8 cellular contexts compared by ENCODE assay signal in the genomic region with DNA sequence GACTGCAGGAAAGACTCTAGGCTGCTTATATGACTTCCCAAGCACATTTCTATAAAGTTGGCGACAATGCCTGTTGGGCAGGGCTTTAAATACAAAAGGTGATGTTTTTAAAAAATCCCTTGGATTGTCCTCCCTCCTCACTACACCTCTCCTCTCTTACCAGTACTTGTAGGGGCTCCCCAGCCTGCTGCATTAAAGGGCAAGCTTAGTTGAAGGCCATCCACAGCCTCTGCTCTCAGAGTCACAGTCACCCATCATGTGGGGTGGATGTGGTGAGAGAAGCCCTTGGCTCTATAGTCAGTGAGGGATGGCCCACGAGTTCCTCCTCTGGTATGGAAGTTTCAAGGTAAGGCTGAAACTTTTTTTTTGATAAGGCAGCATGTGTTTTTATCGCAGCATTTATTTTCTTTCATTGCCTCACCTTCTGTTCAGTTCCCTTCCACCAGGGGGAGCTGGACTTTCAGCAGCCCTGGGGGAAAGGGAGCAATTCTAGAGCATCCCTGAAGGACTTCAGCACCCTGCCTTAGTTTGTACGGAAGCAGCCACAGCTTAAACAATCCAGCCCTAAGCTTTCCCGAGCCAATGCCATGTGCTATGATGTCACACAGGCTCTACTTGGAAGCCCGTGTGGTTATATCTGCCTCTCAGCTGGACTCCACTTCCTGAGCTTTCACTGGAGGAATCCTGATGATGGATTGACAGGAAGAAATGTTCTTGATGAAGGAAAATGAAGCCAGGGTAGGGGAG.
DNase-seq lines count a peak whose midpoint lies in the region; ATAC-seq and TF ChIP-seq lines count a peak whose summit lies in the region.

No MANE protein-coding gene starts in this region.

- ATAC-seq in HG02970 (IDR thresholded peaks at IDR 0.05; ENCODE audit: low FRiP score, unreplicated experiment) (peak; percentile 59), upper lobe of right lung (peak; percentile 81)

- TF ChIP-seq CTCF in BJ (IDR thresholded peaks at IDR 0.05; ENCODE audit: insufficient read depth, low read depth, low read length), result peak; percentile 76
- peak; percentile 84 for TF ChIP-seq CTCF in GM13977 (IDR thresholded peaks at IDR 0.05; ENCODE audit: extremely low read depth, insufficient read depth, missing control alignments)
- peak; percentile 96 for TF ChIP-seq CTCF in OCI-LY1 (IDR thresholded peaks at IDR 0.05; ENCODE audit: low read length)
- peak; percentile 59 for TF ChIP-seq CTCF in upper lobe of right lung (IDR thresholded peaks at IDR 0.05)

- H3K36me3 Mint-ChIP-seq in activated naive CD4-positive, alpha-beta T cell treated with anti-CD3 and anti-CD28 coated beads for 36 hours (ENCODE audit: low read depth), result no peaks in the 10 kb centered on the region

- no peak overlapping the region for H3K9ac ChIP-seq in OCI-LY1 (ENCODE audit: low read length)

- H3F3A ChIP-seq in OCI-LY1 (ENCODE audit: insufficient read depth, low read length), result no peaks in the 10 kb centered on the region

- H3K27me3 ChIP-seq in BJ (ENCODE audit: control insufficient read depth, insufficient read depth, low read length) (no peaks in the 10 kb centered on the region), OCI-LY1 (ENCODE audit: insufficient read depth, low read length) (no peaks in the 10 kb centered on the region; the same call in 1 of the 2 replicates), upper lobe of right lung (no peaks in the 10 kb centered on the region)

- H3K27ac ChIP-seq in OCI-LY1 (ENCODE audit: low read depth, low read length, poor library complexity, severe bottlenecking) (no peak overlapping the region), upper lobe of right lung (no peak overlapping the region)

- no peaks in the 10 kb centered on the region for H3K9me2 ChIP-seq in OCI-LY1 (ENCODE audit: low read depth, low read length)

- no peak overlapping the region for H3K4me3 Mint-ChIP-seq in activated naive CD4-positive, alpha-beta T cell treated with anti-CD3 and anti-CD28 coated beads for 36 hours

- no peaks in the 10 kb centered on the region for H3K9me3 ChIP-seq in OCI-LY1 (ENCODE audit: low read length)
- H3K9me3 ChIP-seq in upper lobe of right lung, result no peaks in the 10 kb centered on the region

- no peaks in the 10 kb centered on the region for H3K4me1 ChIP-seq in OCI-LY1 (ENCODE audit: insufficient read depth, low read length, severe bottlenecking)
- H3K4me1 ChIP-seq in upper lobe of right lung, result no peaks in the 10 kb centered on the region

- intact Hi-C loops in activated naive CD4-positive, alpha-beta T cell treated with anti-CD3 and anti-CD28 coated beads for 36 hours (cut with micrococcal nuclease), result loop anchor here (1.0 to 10.0 kb wide), 3 partner anchors 198 to 955 kb away; no protein-coding TSS in a partner anchor
- intact Hi-C loops in upper lobe of right lung (cut with DNase I), result no loop called here

- no peaks in the 10 kb centered on the region for H3K36me3 ChIP-seq in BJ (ENCODE audit: control insufficient read depth, insufficient read depth, low read length)
- H3K36me3 ChIP-seq in OCI-LY1 (ENCODE audit: insufficient read depth, low read length), result no peaks in the 10 kb centered on the region
- no peaks in the 10 kb centered on the region for H3K36me3 ChIP-seq in upper lobe of right lung

- DNase-seq in BJ (ENCODE audit: low read depth) (no peak), GM13977 (ENCODE audit: low spot score) (no peak), left kidney (ENCODE audit: low read depth, low spot score) (peak; percentile 27), upper lobe of right lung (no peak)
- DNase-seq in activated naive CD4-positive, alpha-beta T cell treated with anti-CD3 and anti-CD28 coated beads for 36 hours, result peak; percentile 46
- DNase-seq in effector CD8-positive, alpha-beta T cell (lab: John Stamatoyannopoulos, UW), result no peak

- CTCF ChIA-PET in BJ (lab: Yijun Ruan, JAX), result interaction anchor here (0.6 to 1.8 kb wide), 10 partner anchors 9 to 196 kb away, joined by 3 to 9 read pairs (median 4); no protein-coding TSS in a partner anchor
- CTCF ChIA-PET in activated naive CD4-positive, alpha-beta T cell treated with anti-CD3 and anti-CD28 coated beads for 36 hours (lab: Charles Lee), result interaction anchor here (0.6 to 2.2 kb wide), 10 partner anchors 11 to 1631 kb away, joined by 3 to 9 read pairs (median 3); no protein-coding TSS in a partner anchor

- H2AFZ ChIP-seq in OCI-LY1 (ENCODE audit: low read length), result no peak overlapping the region

- H3K9me3 Mint-ChIP-seq in activated naive CD4-positive, alpha-beta T cell treated with anti-CD3 and anti-CD28 coated beads for 36 hours, result no peaks in the 10 kb centered on the region

- no peaks in the 10 kb centered on the region for H3K4me1 Mint-ChIP-seq in activated naive CD4-positive, alpha-beta T cell treated with anti-CD3 and anti-CD28 coated beads for 36 hours (ENCODE audit: low read depth)

- H3K79me2 ChIP-seq in OCI-LY1 (ENCODE audit: insufficient read depth, low read length), result no peaks in the 10 kb centered on the region

- POLR2A ChIA-PET in BJ (lab: Charles Lee), result no interaction called here

- no peaks in the 10 kb centered on the region for H3K27me3 Mint-ChIP-seq in activated naive CD4-positive, alpha-beta T cell treated with anti-CD3 and anti-CD28 coated beads for 36 hours (ENCODE audit: low read depth)

- in situ Hi-C loops in GM13977 (cut with MboI; ENCODE audit: low pct_unique_long_range_greater_than_20kb, low sequenced_read_pairs, unreplicated experiment), result no loop called here

- H3K27ac Mint-ChIP-seq in activated naive CD4-positive, alpha-beta T cell treated with anti-CD3 and anti-CD28 coated beads for 36 hours, result no peak overlapping the region

- H3K4me2 ChIP-seq in OCI-LY1 (ENCODE audit: low read length), result no peak overlapping the region

- H4K20me1 ChIP-seq in OCI-LY1 (ENCODE audit: insufficient read depth, low read length), result no peaks in the 10 kb centered on the region

- no peak overlapping the region for H3K4me3 ChIP-seq in BJ (ENCODE audit: low read depth, low read length)
- H3K4me3 ChIP-seq in OCI-LY1 (ENCODE audit: low read depth, low read length, poor library complexity, severe bottlenecking), result no peak overlapping the region
- H3K4me3 ChIP-seq in upper lobe of right lung, result no peak overlapping the region

Comparison
In these comparisons a context has a peak if more than half of its experiments do, and no peak if none do; other contexts are left out.
1. DNase-seq: peak in activated naive CD4-positive, alpha-beta T cell treated with anti-CD3 and anti-CD28 coated beads for 36 hours (single experiment) and left kidney (single experiment); none in BJ (single experiment), GM13977 (single experiment), upper lobe of right lung (single experiment) and effector CD8-positive, alpha-beta T cell (single experiment).
2. Peak in every context shown above with its lines, with median percentiles within 50 percentile points of each other: CTCF ChIP-seq.